Comparison of ENCODE assay signal across 20 cellular contexts in the genomic region with DNA sequence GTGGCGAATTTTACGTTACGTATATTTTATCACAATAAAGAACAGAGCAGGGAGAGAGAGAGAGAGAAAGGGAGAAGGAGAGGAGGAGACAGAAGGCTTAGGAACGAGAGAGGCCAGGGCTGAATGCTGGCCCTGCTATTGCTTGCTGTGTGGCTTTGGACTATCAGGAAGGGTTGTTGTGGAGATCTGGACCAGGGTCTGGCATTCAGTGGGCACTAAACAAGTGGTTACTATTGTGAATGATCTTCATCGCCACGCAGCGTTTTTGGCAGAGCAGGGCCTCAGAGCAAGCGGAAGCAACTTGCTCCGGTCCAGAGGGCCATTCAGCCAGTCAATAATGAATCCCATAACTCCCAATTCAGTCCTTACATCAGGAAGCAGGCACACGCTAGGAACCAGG. TPM values are rescaled to one million over a fixed set of nuclear protein-coding genes. Genes with fewer than 3 reads are reported as not detected.
DNase-seq lines count a peak whose midpoint lies in the region; ATAC-seq and TF ChIP-seq lines count a peak whose summit lies in the region.
"Had no signal": no experiment of that assay in that cellular context is flagged by ENCODE, and none has a peak within 500 bp of the region (broad histone marks: within the 10 kb centered on the region; RNA-seq: fewer than 3 reads in every experiment).

No MANE protein-coding gene starts in this region.

- H3K4me1 ChIP-seq in heart left ventricle, result peaks cover 24 to 78% (median 61%) of the 10 kb centered on the region in 12 donors
- H3K4me1 ChIP-seq in esophagus muscularis mucosa, result peaks cover 51 to 61% (median 57%) of the 10 kb centered on the region in 4 donors
- H3K4me1 ChIP-seq in tibial nerve, result peaks cover 0 to 67% (median 47%) of the 10 kb centered on the region in 4 donors

- no peaks in the 10 kb centered on the region for H3K27me3 ChIP-seq in heart left ventricle
- H3K27me3 ChIP-seq in esophagus muscularis mucosa, result no peaks in the 10 kb centered on the region
- H3K27me3 ChIP-seq in tibial nerve, result no peaks in the 10 kb centered on the region
- H3K27me3 ChIP-seq: hepatocyte had no signal

- TF ChIP-seq POLR2A in heart left ventricle (IDR thresholded peaks at IDR 0.05) (no peak), esophagus muscularis mucosa (IDR thresholded peaks at IDR 0.05; ENCODE audit: low read depth) (no peak), tibial nerve (IDR thresholded peaks at IDR 0.05) (no peak)

- H3K36me3 ChIP-seq in heart left ventricle, result peaks cover 0 to 27% (median under 1%) of the 10 kb centered on the region in 9 donors
- H3K36me3 ChIP-seq in esophagus muscularis mucosa, result peaks cover 0 to 42% (median 13%) of the 10 kb centered on the region in 4 donors
- H3K36me3 ChIP-seq in tibial nerve, result no peaks in the 10 kb centered on the region

- intact Hi-C loops in heart left ventricle (cut with DNase I) (loop anchor here in 1 of 10 donors (2.0 kb wide), 1 partner anchor 17 kb away; no protein-coding TSS in a partner anchor), Right ventricle myocardium inferior (cut with DNase I) (no loop called here), esophagus muscularis mucosa (cut with DNase I) (no loop called here)

- no peaks in the 10 kb centered on the region for H3K9me3 ChIP-seq in heart left ventricle
- H3K9me3 ChIP-seq in esophagus muscularis mucosa, result no peaks in the 10 kb centered on the region
- H3K9me3 ChIP-seq in tibial nerve, result no peaks in the 10 kb centered on the region

- ATAC-seq in heart left ventricle (no peak), Right ventricle myocardium inferior (no peak)
- ATAC-seq: effector memory CD8-positive, alpha-beta T cell had no signal

- no peak for DNase-seq in heart left ventricle
- no peak for DNase-seq in Right ventricle myocardium inferior (ENCODE audit: missing footprints)
- no peak for DNase-seq in esophagus muscularis mucosa (ENCODE audit: extremely low spot score)
- peak; percentile 50 for DNase-seq in occipital lobe (lab: John Stamatoyannopoulos, UW)
- DNase-seq in tibial nerve (ENCODE audit: low spot score in 2 of 2), result no peak
- DNase-seq in NOMO-1 treated with DMSO at 0.1 percent for 48 hours (lab: John Stamatoyannopoulos, UW; ENCODE audit: unreplicated experiment), result no peak
- DNase-seq in NCI-H526 (lab: John Stamatoyannopoulos, UW), result no peak
- no peak for DNase-seq in SKM-1 treated with dmso at 0.1 percent for 144 hours (lab: John Stamatoyannopoulos, UW; ENCODE audit: unreplicated experiment)
- DNase-seq: activated CD8-positive, alpha-beta memory T cell treated with anti-CD3 and anti-CD28 coated beads, Interleukin-2, amount 50 U/mL, for 48 hours; activated gamma-delta T cell; cerebellar nuclear complex; effector memory CD8-positive, alpha-beta T cell; islet precursor cell; mesendoderm; NCI-H2081 treated with DMSO at 0.1 percent for 48 hours; NCI-H510A treated with DMSO at 0.1 percent for 48 hours; nephron progenitor cell; retina had no signal

- TF ChIP-seq CTCF in heart left ventricle (IDR thresholded peaks at IDR 0.05) (no peak), esophagus muscularis mucosa (IDR thresholded peaks at IDR 0.05) (no peak), tibial nerve (IDR thresholded peaks at IDR 0.05) (no peak)

- no peak overlapping the region for H3K4me3 ChIP-seq in heart left ventricle
- H3K4me3 ChIP-seq in esophagus muscularis mucosa, result no peak overlapping the region
- H3K4me3 ChIP-seq in tibial nerve, result no peak overlapping the region
- H3K4me3 ChIP-seq: hepatocyte had no signal

- peak overlapping the region in 10 of 12 donors; percentile 3 to 99 (median 88) for H3K27ac ChIP-seq in heart left ventricle
- peak overlapping the region in 3 of 4 donors; percentile 9 to 61 (median 19) for H3K27ac ChIP-seq in esophagus muscularis mucosa (replicated peaks in 1 of 4)
- peak overlapping the region; percentile 48 to 90 (median 70) for H3K27ac ChIP-seq in tibial nerve
- H3K27ac ChIP-seq: C4-2B, hepatocyte had no signal

- no peak for TF ChIP-seq EP300 in esophagus muscularis mucosa (IDR thresholded peaks at IDR 0.05)
- TF ChIP-seq EP300 in tibial nerve (IDR thresholded peaks at IDR 0.05), result no peak

- 66 to 87% (median 81%) methylated on average over 9 to 10 of the region's 10 CpGs for WGBS in heart left ventricle, 4 donors
- WGBS in esophagus muscularis mucosa, result 91% methylated on average over 9 of the region's 10 CpGs
- WGBS in tibial nerve, 2 donors, result 36 to 49% methylated on average over 10 of the region's 10 CpGs

RNA-seq across cellular contexts. Expression of a gene that starts 26.4 kb away (rescaled TPM):
- total RNA-seq in heart left ventricle (10 to 100 TPM; 12.9 to 42.5 (median 19.8) TPM), Right ventricle myocardium inferior (22.7 TPM), esophagus muscularis mucosa (10 to 100 TPM; 10.8 to 15.8 (median 13.6) TPM), occipital lobe (31.0 TPM), tibial nerve (10 to 100 TPM; 18.0 to 67.2 (median 32.5) TPM)
- polyA plus RNA-seq in heart left ventricle, result 10 to 100 TPM in 1 of 2 donors, 1 to 10 TPM in 1; 9.2 to 11.9 TPM

RNA-seq across cellular contexts. Expression of a gene that starts 48.0 kb away (rescaled TPM):
- total RNA-seq in heart left ventricle, result 10 to 100 TPM in 8 of 9 donors, 1 to 10 TPM in 1; 8.9 to 48.7 (median 33.0) TPM
- 10 to 100 TPM in 1 of 2 donors, 1 to 10 TPM in 1; 5.7 to 15.0 TPM for polyA plus RNA-seq in heart left ventricle
- 28.6 TPM for total RNA-seq in Right ventricle myocardium inferior
- 10 to 100 TPM; 21.6 to 51.1 (median 28.5) TPM for total RNA-seq in esophagus muscularis mucosa
- 60.4 TPM for total RNA-seq in occipital lobe
- 100 to 1,000 TPM in 2 of 4 donors, 10 to 100 TPM in 2; 83.0 to 113 (median 101) TPM for total RNA-seq in tibial nerve

RNA-seq across cellular contexts. Expression of a gene that starts 56.6 kb away (rescaled TPM):
- total RNA-seq in heart left ventricle (10 to 100 TPM; 15.8 to 29.8 (median 25.9) TPM), Right ventricle myocardium inferior (21.0 TPM), esophagus muscularis mucosa (10 to 100 TPM; 42.8 to 56.4 (median 51.4) TPM), occipital lobe (43.4 TPM), tibial nerve (10 to 100 TPM; 42.9 to 59.9 (median 49.2) TPM)
- polyA plus RNA-seq in heart left ventricle, result 10 to 100 TPM in 1 of 2 donors, 1 to 10 TPM in 1; 8.1 to 27.9 TPM

Comparison
In these comparisons a context has a peak if more than half of its experiments do, and no peak if none do; other contexts are left out.
1. H3K27ac ChIP-seq: peak in every context shown above with its lines; median percentile 88 in heart left ventricle; 70 in tibial nerve; 19 in esophagus muscularis mucosa.